In the genomic region with DNA sequence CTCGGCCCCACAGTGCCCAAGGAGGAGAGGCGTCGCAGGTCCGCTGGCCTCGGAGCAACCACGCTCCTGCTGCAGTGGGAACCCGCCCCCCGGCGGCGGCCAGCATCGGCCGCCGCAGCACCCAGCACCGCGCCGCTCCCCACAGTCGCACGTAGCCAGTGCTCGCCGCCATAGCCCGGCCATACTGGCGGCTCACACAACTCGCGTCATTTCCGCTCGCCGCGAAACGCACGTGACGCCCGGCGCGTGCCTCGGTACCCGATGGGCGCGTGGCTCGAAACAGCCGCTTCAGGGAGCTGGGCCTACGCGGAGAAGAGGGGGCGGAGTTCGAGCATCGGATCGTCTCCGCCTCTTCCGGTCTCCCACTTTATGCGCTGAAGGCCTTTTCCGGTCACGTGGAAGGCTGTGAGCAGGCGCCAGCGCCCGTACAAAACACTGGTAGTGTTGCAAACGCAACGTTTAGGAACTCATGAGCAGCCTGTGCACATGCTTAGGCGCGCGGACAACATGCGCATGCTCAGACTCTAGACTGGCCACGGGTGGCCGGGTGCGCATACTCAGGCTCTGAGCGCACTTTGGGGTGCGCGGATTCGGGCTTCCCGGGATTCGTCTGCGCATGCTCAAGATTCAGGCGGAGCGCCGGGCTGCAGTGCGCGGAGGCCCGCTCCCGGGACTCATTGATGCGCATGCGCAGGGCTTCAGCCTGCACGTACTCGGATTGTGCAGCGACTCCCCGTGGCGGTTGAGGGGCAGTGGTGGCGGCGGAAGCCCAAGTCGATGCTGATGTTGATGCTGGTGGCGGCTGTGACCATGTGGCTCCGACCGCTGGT, we compare ENCODE assay signal across 1 cellular context.
TF ChIP-seq lines count a peak whose summit lies in the region.

A gene with protein sequence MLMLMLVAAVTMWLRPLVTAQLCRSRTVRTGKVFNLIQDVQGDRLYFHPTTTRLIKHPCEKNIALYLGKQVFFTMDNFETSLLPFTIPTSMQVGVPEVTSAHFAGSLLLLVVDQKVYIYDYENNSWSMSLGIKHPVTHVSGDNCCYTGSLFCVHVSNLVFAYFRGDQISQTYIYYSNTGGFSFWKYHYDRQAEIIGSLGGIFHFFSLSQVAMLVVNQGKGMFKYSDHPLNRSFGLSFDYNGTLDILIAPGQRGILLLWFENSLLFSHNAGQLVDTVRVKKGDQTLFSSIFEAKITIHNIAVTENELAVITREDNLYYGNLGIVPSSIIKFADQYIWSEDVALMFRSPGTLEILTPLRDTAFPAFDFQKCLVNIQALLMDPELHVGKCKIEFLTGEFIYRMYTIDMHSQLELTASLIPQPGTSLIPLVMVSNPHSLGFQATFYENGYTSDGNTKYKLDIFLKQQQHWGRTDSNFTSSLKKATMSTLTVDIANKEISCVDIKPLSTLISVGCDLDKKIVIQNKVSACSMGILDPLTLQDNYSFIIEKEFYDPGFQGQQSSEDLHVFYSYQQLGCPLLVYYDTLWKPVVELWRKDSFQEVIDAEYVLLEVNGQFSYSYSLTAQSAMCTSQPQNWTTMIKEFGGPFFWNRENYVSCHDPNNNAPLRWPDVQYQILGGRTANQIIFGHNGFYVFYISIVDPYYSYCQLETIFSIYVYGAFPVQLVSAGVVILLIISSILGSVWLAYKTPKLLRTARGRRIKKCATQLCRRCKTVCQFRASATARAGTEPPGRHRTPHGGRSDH (plus strand): TSS at position 677 of the 830 bp plus-strand sequence. CDS start 101 bp downstream, at position 778.
A gene with protein sequence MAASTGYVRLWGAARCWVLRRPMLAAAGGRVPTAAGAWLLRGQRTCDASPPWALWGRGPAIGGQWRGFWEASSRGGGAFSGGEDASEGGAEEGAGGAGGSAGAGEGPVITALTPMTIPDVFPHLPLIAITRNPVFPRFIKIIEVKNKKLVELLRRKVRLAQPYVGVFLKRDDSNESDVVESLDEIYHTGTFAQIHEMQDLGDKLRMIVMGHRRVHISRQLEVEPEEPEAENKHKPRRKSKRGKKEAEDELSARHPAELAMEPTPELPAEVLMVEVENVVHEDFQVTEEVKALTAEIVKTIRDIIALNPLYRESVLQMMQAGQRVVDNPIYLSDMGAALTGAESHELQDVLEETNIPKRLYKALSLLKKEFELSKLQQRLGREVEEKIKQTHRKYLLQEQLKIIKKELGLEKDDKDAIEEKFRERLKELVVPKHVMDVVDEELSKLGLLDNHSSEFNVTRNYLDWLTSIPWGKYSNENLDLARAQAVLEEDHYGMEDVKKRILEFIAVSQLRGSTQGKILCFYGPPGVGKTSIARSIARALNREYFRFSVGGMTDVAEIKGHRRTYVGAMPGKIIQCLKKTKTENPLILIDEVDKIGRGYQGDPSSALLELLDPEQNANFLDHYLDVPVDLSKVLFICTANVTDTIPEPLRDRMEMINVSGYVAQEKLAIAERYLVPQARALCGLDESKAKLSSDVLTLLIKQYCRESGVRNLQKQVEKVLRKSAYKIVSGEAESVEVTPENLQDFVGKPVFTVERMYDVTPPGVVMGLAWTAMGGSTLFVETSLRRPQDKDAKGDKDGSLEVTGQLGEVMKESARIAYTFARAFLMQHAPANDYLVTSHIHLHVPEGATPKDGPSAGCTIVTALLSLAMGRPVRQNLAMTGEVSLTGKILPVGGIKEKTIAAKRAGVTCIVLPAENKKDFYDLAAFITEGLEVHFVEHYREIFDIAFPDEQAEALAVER (minus strand): TSS at position 186 of the 830 bp plus-strand sequence. CDS start 14 bp downstream, at position 172.

TF ChIP-seq in WTC11, 78 proteins besides CTCF, POLR2A, EP300 and RAD21 (continued from another document and continues in another):
- TF ChIP-seq, protein P1, sequence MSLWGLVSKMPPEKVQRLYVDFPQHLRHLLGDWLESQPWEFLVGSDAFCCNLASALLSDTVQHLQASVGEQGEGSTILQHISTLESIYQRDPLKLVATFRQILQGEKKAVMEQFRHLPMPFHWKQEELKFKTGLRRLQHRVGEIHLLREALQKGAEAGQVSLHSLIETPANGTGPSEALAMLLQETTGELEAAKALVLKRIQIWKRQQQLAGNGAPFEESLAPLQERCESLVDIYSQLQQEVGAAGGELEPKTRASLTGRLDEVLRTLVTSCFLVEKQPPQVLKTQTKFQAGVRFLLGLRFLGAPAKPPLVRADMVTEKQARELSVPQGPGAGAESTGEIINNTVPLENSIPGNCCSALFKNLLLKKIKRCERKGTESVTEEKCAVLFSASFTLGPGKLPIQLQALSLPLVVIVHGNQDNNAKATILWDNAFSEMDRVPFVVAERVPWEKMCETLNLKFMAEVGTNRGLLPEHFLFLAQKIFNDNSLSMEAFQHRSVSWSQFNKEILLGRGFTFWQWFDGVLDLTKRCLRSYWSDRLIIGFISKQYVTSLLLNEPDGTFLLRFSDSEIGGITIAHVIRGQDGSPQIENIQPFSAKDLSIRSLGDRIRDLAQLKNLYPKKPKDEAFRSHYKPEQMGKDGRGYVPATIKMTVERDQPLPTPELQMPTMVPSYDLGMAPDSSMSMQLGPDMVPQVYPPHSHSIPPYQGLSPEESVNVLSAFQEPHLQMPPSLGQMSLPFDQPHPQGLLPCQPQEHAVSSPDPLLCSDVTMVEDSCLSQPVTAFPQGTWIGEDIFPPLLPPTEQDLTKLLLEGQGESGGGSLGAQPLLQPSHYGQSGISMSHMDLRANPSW (CRISPR knock-in tag; conservative IDR thresholded peaks at IDR 0.05; ENCODE audit: low read depth), result no peak
- TF ChIP-seq ZNF263 (CRISPR knock-in tag; IDR thresholded peaks at IDR 0.05; ENCODE audit: low read depth) (no peak), ZNF396 (CRISPR knock-in tag; IDR thresholded peaks at IDR 0.05; ENCODE audit: borderline replicate concordance) (no peak), CREB1 (CRISPR knock-in tag; IDR thresholded peaks at IDR 0.05) (peak; percentile 88; the same call in 1 of the 2 replicates), MYBL2 (CRISPR knock-in tag; IDR thresholded peaks at IDR 0.05) (peak; percentile 80; the same call in 1 of the 2 replicates), NR1H2 (CRISPR knock-in tag; IDR thresholded peaks at IDR 0.05) (no peak), ZNF219 (CRISPR knock-in tag; IDR thresholded peaks at IDR 0.05; ENCODE audit: borderline replicate concordance) (no peak), RELA (CRISPR knock-in tag; IDR thresholded peaks at IDR 0.05; ENCODE audit: borderline replicate concordance) (peak; percentile 78; the same call in 1 of the 2 replicates), ZNF121 (CRISPR knock-in tag; IDR thresholded peaks at IDR 0.05) (no peak), SMAD4 (CRISPR knock-in tag; IDR thresholded peaks at IDR 0.05) (no peak), ELF4 (CRISPR knock-in tag; IDR thresholded peaks at IDR 0.05; ENCODE audit: low read depth) (no peak), IRF2 (CRISPR knock-in tag; IDR thresholded peaks at IDR 0.05; ENCODE audit: borderline replicate concordance, low read depth) (no peak)
- TF ChIP-seq, protein P2, sequence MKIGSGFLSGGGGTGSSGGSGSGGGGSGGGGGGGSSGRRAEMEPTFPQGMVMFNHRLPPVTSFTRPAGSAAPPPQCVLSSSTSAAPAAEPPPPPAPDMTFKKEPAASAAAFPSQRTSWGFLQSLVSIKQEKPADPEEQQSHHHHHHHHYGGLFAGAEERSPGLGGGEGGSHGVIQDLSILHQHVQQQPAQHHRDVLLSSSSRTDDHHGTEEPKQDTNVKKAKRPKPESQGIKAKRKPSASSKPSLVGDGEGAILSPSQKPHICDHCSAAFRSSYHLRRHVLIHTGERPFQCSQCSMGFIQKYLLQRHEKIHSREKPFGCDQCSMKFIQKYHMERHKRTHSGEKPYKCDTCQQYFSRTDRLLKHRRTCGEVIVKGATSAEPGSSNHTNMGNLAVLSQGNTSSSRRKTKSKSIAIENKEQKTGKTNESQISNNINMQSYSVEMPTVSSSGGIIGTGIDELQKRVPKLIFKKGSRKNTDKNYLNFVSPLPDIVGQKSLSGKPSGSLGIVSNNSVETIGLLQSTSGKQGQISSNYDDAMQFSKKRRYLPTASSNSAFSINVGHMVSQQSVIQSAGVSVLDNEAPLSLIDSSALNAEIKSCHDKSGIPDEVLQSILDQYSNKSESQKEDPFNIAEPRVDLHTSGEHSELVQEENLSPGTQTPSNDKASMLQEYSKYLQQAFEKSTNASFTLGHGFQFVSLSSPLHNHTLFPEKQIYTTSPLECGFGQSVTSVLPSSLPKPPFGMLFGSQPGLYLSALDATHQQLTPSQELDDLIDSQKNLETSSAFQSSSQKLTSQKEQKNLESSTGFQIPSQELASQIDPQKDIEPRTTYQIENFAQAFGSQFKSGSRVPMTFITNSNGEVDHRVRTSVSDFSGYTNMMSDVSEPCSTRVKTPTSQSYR (CRISPR knock-in tag; IDR thresholded peaks at IDR 0.05), result no peak
- TF ChIP-seq, protein P3, sequence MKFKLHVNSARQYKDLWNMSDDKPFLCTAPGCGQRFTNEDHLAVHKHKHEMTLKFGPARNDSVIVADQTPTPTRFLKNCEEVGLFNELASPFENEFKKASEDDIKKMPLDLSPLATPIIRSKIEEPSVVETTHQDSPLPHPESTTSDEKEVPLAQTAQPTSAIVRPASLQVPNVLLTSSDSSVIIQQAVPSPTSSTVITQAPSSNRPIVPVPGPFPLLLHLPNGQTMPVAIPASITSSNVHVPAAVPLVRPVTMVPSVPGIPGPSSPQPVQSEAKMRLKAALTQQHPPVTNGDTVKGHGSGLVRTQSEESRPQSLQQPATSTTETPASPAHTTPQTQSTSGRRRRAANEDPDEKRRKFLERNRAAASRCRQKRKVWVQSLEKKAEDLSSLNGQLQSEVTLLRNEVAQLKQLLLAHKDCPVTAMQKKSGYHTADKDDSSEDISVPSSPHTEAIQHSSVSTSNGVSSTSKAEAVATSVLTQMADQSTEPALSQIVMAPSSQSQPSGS (CRISPR knock-in tag; IDR thresholded peaks at IDR 0.05; ENCODE audit: borderline replicate concordance, low read depth), result no peak; the same call in 1 of the 2 replicates
- TF ChIP-seq, protein P4, sequence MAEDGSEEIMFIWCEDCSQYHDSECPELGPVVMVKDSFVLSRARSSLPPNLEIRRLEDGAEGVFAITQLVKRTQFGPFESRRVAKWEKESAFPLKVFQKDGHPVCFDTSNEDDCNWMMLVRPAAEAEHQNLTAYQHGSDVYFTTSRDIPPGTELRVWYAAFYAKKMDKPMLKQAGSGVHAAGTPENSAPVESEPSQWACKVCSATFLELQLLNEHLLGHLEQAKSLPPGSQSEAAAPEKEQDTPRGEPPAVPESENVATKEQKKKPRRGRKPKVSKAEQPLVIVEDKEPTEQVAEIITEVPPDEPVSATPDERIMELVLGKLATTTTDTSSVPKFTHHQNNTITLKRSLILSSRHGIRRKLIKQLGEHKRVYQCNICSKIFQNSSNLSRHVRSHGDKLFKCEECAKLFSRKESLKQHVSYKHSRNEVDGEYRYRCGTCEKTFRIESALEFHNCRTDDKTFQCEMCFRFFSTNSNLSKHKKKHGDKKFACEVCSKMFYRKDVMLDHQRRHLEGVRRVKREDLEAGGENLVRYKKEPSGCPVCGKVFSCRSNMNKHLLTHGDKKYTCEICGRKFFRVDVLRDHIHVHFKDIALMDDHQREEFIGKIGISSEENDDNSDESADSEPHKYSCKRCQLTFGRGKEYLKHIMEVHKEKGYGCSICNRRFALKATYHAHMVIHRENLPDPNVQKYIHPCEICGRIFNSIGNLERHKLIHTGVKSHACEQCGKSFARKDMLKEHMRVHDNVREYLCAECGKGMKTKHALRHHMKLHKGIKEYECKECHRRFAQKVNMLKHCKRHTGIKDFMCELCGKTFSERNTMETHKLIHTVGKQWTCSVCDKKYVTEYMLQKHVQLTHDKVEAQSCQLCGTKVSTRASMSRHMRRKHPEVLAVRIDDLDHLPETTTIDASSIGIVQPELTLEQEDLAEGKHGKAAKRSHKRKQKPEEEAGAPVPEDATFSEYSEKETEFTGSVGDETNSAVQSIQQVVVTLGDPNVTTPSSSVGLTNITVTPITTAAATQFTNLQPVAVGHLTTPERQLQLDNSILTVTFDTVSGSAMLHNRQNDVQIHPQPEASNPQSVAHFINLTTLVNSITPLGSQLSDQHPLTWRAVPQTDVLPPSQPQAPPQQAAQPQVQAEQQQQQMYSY (CRISPR knock-in tag; IDR thresholded peaks at IDR 0.05), result peak; percentile 10; the same call in 1 of the 2 replicates
- TF ChIP-seq, protein P5, sequence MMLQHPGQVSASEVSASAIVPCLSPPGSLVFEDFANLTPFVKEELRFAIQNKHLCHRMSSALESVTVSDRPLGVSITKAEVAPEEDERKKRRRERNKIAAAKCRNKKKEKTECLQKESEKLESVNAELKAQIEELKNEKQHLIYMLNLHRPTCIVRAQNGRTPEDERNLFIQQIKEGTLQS (CRISPR knock-in tag; conservative IDR thresholded peaks at IDR 0.05), result no peak
- TF ChIP-seq, protein P6, sequence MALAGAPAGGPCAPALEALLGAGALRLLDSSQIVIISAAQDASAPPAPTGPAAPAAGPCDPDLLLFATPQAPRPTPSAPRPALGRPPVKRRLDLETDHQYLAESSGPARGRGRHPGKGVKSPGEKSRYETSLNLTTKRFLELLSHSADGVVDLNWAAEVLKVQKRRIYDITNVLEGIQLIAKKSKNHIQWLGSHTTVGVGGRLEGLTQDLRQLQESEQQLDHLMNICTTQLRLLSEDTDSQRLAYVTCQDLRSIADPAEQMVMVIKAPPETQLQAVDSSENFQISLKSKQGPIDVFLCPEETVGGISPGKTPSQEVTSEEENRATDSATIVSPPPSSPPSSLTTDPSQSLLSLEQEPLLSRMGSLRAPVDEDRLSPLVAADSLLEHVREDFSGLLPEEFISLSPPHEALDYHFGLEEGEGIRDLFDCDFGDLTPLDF (CRISPR knock-in tag; IDR thresholded peaks at IDR 0.05), result no peak
- TF ChIP-seq, protein P7, sequence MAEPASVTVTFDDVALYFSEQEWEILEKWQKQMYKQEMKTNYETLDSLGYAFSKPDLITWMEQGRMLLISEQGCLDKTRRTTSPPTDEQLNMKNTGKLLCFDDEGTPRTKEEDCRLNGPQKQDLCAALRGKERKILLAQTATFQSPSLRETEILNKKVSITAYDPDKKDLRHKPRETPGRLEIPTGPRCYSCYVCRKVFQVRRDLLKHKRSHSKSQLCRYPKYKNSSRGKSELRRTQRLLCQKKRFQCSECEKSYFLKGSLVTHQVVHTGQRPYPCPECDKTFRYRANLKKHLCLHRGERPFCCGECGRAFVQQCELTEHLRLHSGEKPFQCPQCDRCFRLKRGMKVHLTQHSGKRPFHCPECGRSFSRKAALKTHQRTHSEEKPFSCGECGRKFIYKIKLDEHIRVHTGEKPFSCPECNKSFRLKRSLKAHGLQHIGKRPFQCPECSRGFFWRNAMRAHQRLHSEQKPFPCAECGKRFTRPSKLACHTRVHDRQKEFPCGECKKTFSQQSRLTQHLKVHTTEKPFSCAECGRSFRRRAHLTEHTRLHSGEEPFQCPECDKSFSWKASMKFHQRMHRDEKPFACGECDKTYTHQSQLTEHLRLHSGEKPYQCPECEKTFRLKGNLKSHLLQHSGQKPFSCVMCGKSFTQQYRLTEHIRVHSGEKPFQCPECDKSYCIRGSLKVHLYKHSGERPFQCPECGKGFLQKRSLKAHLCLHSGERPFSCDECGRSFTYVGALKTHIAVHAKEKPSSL (CRISPR knock-in tag; conservative IDR thresholded peaks at IDR 0.05), result no peak
- TF ChIP-seq, protein P8, sequence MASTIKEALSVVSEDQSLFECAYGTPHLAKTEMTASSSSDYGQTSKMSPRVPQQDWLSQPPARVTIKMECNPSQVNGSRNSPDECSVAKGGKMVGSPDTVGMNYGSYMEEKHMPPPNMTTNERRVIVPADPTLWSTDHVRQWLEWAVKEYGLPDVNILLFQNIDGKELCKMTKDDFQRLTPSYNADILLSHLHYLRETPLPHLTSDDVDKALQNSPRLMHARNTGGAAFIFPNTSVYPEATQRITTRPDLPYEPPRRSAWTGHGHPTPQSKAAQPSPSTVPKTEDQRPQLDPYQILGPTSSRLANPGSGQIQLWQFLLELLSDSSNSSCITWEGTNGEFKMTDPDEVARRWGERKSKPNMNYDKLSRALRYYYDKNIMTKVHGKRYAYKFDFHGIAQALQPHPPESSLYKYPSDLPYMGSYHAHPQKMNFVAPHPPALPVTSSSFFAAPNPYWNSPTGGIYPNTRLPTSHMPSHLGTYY (CRISPR knock-in tag; IDR thresholded peaks at IDR 0.05), result no peak
